ENCODE assay signal across 1 cellular context in the genomic region with DNA sequence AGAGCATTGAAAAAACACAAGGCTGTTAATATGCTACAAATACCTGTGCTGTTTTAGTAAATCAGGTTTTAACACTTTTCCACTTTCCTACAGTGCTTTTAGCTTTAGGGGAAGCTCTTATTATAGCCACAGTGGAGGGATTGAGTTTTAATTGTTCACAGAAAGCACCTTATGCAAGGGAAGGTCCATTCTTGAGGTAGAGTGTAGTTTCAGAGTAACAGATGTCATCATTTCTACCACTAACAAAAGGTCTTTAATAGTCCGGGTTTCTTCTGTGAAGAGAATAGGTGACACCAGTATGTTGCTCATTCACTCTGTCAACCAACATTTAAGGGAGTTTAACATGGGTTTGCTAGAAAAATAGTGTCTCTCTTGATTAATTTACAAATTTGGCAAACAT.
TF ChIP-seq lines count a peak whose summit lies in the region.

No MANE protein-coding gene starts in this region.

TF ChIP-seq in GM12878, 131 proteins besides CTCF, POLR2A, EP300 and RAD21:
- TF ChIP-seq ESRRA (IDR thresholded peaks at IDR 0.05; ENCODE audit: low read length) (no peak), PAX5 (IDR thresholded peaks at IDR 0.05; ENCODE audit: borderline replicate concordance, low read depth, low read length) (no peak), ZNF24 (IDR thresholded peaks at IDR 0.05) (no peak), ATF7 (IDR thresholded peaks at IDR 0.05; ENCODE audit: low read depth) (no peak), NR2C2 (IDR thresholded peaks at IDR 0.05; ENCODE audit: borderline replicate concordance, control insufficient read depth, insufficient read length, low read depth) (no peak), PKNOX1 (IDR thresholded peaks at IDR 0.05) (no peak), BMI1 (IDR thresholded peaks at IDR 0.05; ENCODE audit: borderline replicate concordance) (no peak), SREBF2 (IDR thresholded peaks at IDR 0.05; ENCODE audit: low read length) (no peak), BCLAF1 (IDR thresholded peaks at IDR 0.05) (no peak), PAX8 (IDR thresholded peaks at IDR 0.05) (no peak), MTA2 (IDR thresholded peaks at IDR 0.05; ENCODE audit: low read depth) (no peak), SMC3 (IDR thresholded peaks at IDR 0.05; ENCODE audit: borderline replicate concordance, low read length) (no peak), BCL11A (IDR thresholded peaks at IDR 0.05; ENCODE audit: low read depth, low read length) (no peak), RUNX3 (IDR thresholded peaks at IDR 0.05; ENCODE audit: low read length) (no peak), STAT3 (IDR thresholded peaks at IDR 0.05; ENCODE audit: low read depth, low read length) (no peak)
